Comparison of ENCODE assay signal across 1 cellular context in the genomic region with DNA sequence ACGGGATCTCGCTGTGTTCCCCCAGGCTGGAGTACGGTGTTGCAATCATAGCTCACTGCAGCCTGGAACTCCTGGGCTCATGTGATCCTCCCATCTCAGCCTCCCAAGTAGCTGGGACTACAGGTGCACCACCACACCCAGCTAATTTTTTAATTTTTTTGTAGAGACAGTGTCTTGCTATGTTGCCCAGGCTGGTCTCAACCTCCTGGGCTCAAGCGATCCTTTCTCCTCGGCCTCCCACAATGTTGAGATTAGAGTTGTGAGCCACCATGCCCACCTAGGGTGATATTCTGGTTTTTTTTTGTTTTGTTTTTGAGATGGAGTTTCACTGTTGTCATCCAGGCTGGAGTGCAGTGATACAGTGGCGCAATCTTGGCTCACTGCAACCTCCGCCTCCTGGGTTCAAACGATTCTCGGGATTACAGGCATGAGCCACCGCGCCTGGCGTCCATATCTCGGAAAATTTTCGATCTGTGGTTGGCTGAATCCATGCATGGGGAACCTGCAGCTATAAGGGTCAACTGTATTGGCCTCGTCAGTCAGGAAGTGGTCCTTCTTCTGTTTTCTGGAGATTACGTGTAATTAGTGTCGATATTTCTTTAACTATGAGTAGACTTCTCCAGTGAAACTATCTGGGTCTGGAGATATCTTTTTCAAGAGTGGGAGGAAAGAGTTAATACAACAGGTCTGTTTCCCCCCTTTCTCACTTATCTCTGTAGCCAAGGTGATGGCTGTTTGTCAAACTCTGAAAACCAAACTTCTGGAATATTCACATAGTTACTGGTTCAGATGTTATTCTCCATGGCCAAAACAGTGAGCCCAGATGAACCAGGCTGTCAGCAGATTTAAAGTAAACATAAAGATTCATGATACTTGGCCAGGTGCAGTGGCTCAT.
TF ChIP-seq lines count a peak whose summit lies in the region.

No MANE protein-coding gene starts in this region.

TF ChIP-seq in K562, 482 proteins besides CTCF, POLR2A, EP300 and RAD21 (continued from another document):
- TF ChIP-seq PHF20 (IDR thresholded peaks at IDR 0.05; ENCODE audit: partially characterized antibody) (no peak), SMAD3 (CRISPR knock-in tag; conservative IDR thresholded peaks at IDR 0.05) (no peak), BRF1 (IDR thresholded peaks at IDR 0.05; ENCODE audit: borderline replicate concordance, extremely low read depth, insufficient read length) (no peak), MAFF (IDR thresholded peaks at IDR 0.05; ENCODE audit: low read length) (no peak), TBP (optimal IDR thresholded peaks at IDR 0.05; ENCODE audit: low read depth, low read length) (no peak), TOE1 (IDR thresholded peaks at IDR 0.05; ENCODE audit: borderline replicate concordance) (no peak; the same call in 1 of the 2 replicates), TOE1 (CRISPR knock-in tag; IDR thresholded peaks at IDR 0.05; ENCODE audit: borderline replicate concordance, low read depth) (no peak), TAF1 (IDR thresholded peaks at IDR 0.05; ENCODE audit: control insufficient read depth, extremely low read depth, insufficient read depth, low read length, severe bottlenecking) (no peak)
